In genomic region chr2:111189106-111189505, GRCh38 we compare ENCODE assay signal across 28 cellular contexts.
"Had no signal": no experiment of that assay in that cellular context is flagged by ENCODE, and none has a peak within 500 bp of the region (broad histone marks: within the 10 kb centered on the region; RNA-seq: fewer than 3 reads in every experiment).

No MANE protein-coding gene starts in this region.

- H3K27ac ChIP-seq: neural progenitor cell, ovary, parathyroid adenoma, psoas muscle, right lobe of liver, sigmoid colon, suprapubic skin, testis, tibial artery, transverse colon, upper lobe of right lung, uterus had no signal

- H3K36me3 ChIP-seq: neural progenitor cell, ovary, right lobe of liver, sigmoid colon, suprapubic skin, tibial artery, transverse colon, upper lobe of right lung, uterus had no signal

- DNase-seq: natural killer cell; occipital lobe; ovary; psoas muscle; right cardiac atrium; right lobe of liver; sigmoid colon; small intestine; stimulated activated CD4-positive, alpha-beta T cell treated with anti-CD3 and anti-CD28 coated beads, Interleukin-15, amount 100 ng/mL, for 24 hours; stimulated activated CD4-positive, alpha-beta T cell treated with anti-CD3 and anti-CD28 coated beads, Interleukin-2, amount 100 ng/mL, for 48 hours; stimulated activated CD4-positive, alpha-beta T cell treated with anti-CD3 and anti-CD28 coated beads, Interleukin-4, amount 100 ng/mL, for 24 hours; stimulated activated CD8-positive, alpha-beta memory T cell treated with anti-CD3 and anti-CD28 coated beads, Interleukin-4, amount 100 ng/mL, for 48 hours; stimulated activated naive CD4-positive, alpha-beta T cell; stimulated activated naive CD8-positive, alpha-beta T cell treated with anti-CD3 and anti-CD28 coated beads, Interleukin-15, amount 100 ng/mL, for 72 hours; stimulated activated naive CD8-positive, alpha-beta T cell treated with anti-CD3 and anti-CD28 coated beads, Interleukin-15, Interleukin-2, amounts not matched to agents 100 U/mL and 50 U/mL, for 24 hours; substantia nigra; testis; tibial artery; transverse colon; upper lobe of right lung; uterus had no signal

- ATAC-seq: natural killer cell; psoas muscle; right cardiac atrium; right lobe of liver; stimulated activated memory B cell treated with anti-CD40 and anti-IgM and Interleukin-4, amounts not matched to agents 10 μg/mL and 1 μg/mL and 100 μg/mL, for 72 hours; stimulated activated naive CD8-positive, alpha-beta T cell treated with anti-CD3 and anti-CD28 coated beads, Interleukin-15, amount 100 ng/mL, for 72 hours; stimulated activated naive CD8-positive, alpha-beta T cell treated with anti-CD3 and anti-CD28 coated beads, Interleukin-15, Interleukin-2, amounts not matched to agents 100 U/mL and 50 U/mL, for 24 hours; upper lobe of right lung had no signal

- H3K4me3 Mint-ChIP-seq: natural killer cell; nephron; neural progenitor cell; stimulated activated memory B cell treated with anti-CD40 and anti-IgM and Interleukin-4, amounts not matched to agents 10 μg/mL and 1 μg/mL and 100 μg/mL, for 72 hours; stimulated activated naive CD8-positive, alpha-beta T cell treated with anti-CD3 and anti-CD28 coated beads, Interleukin-15, amount 100 ng/mL, for 72 hours; type B pancreatic cell had no signal

- H3K27me3 ChIP-seq: neural progenitor cell, ovary, right lobe of liver, sigmoid colon, suprapubic skin, testis, tibial artery, transverse colon, upper lobe of right lung, uterus had no signal

- H3K4me1 ChIP-seq: parathyroid adenoma, sigmoid colon, upper lobe of right lung, uterus had no signal

- H3K9me3 Mint-ChIP-seq: natural killer cell; neural progenitor cell; stimulated activated memory B cell treated with anti-CD40 and anti-IgM and Interleukin-4, amounts not matched to agents 10 μg/mL and 1 μg/mL and 100 μg/mL, for 72 hours; stimulated activated naive CD8-positive, alpha-beta T cell treated with anti-CD3 and anti-CD28 coated beads, Interleukin-15, amount 100 ng/mL, for 72 hours; type B pancreatic cell had no signal

- H3K36me3 Mint-ChIP-seq: natural killer cell; neural progenitor cell; stimulated activated memory B cell treated with anti-CD40 and anti-IgM and Interleukin-4, amounts not matched to agents 10 μg/mL and 1 μg/mL and 100 μg/mL, for 72 hours; type B pancreatic cell had no signal

- H3K4me1 Mint-ChIP-seq: stimulated activated naive CD8-positive, alpha-beta T cell treated with anti-CD3 and anti-CD28 coated beads, Interleukin-15, amount 100 ng/mL, for 72 hours had no signal

- H3K27me3 Mint-ChIP-seq: stimulated activated memory B cell treated with anti-CD40 and anti-IgM and Interleukin-4, amounts not matched to agents 10 μg/mL and 1 μg/mL and 100 μg/mL, for 72 hours; type B pancreatic cell had no signal

- H3K27ac Mint-ChIP-seq: natural killer cell; nephron; neural progenitor cell; progenitor cell of endocrine pancreas; stimulated activated memory B cell treated with anti-CD40 and anti-IgM and Interleukin-4, amounts not matched to agents 10 μg/mL and 1 μg/mL and 100 μg/mL, for 72 hours; stimulated activated naive CD8-positive, alpha-beta T cell treated with anti-CD3 and anti-CD28 coated beads, Interleukin-15, amount 100 ng/mL, for 72 hours; type B pancreatic cell had no signal

- H3K4me3 ChIP-seq: neural progenitor cell, ovary, psoas muscle, right lobe of liver, sigmoid colon, suprapubic skin, testis, tibial artery, transverse colon, upper lobe of right lung, uterus had no signal

- H3K9me3 ChIP-seq: ovary, psoas muscle, right lobe of liver, sigmoid colon, suprapubic skin, testis, tibial artery, transverse colon, upper lobe of right lung, uterus had no signal
